13 cellular contexts compared by ENCODE assay signal in genomic region chr2:199468561-199469513, GRCh38. TPM values are rescaled to one million over a fixed set of nuclear protein-coding genes. Genes with fewer than 3 reads are reported as not detected.
A peak's percentile ranks its signal among the peaks of the same experiment; 100 is the strongest.
DNase-seq lines count a peak whose midpoint lies in the region; ATAC-seq and TF ChIP-seq lines count a peak whose summit lies in the region.
"Had no signal": no experiment of that assay in that cellular context is flagged by ENCODE, and none has a peak within 500 bp of the region (broad histone marks: within the 10 kb centered on the region; RNA-seq: fewer than 3 reads in every experiment).

No MANE protein-coding gene starts in this region.

- CTCF ChIA-PET in T-cell (lab: Charles Lee) = interaction anchor here in 1 of 2 donors (0.6 kb wide), 1 partner anchor 1059 kb away, joined by 5 read pairs; no protein-coding TSS in a partner anchor
- CTCF ChIA-PET in CD8-positive, alpha-beta memory T cell (lab: Charles Lee) = interaction anchor here (1.8 kb wide), 1 partner anchor 11 kb away, joined by 4 read pairs; no protein-coding TSS in a partner anchor

- H3K27me3 Mint-ChIP-seq in T-cell = peaks cover 78 to 92% of the 10 kb centered on the region in 2 donors
- peaks cover 81 to 88% of the 10 kb centered on the region in 2 donors for H3K27me3 Mint-ChIP-seq in CD8-positive, alpha-beta memory T cell

- no peaks in the 10 kb centered on the region for H3K79me2 ChIP-seq in fibroblast of lung (ENCODE audit: control insufficient read depth, insufficient read depth, low read length)
- H3K79me2 ChIP-seq in neural cell (replicated peaks; ENCODE audit: insufficient read depth, low read length) = no peaks in the 10 kb centered on the region
- H3K79me2 ChIP-seq: parathyroid adenoma had no signal

- H3K4me2 ChIP-seq in fibroblast of lung (ENCODE audit: extremely low read depth, insufficient read depth, low read length) (peak overlapping the region; percentile 42), neural cell (ENCODE audit: low read length) (no peak overlapping the region)

- no peak for TF ChIP-seq CTCF in fibroblast of lung (conservative IDR thresholded peaks at IDR 0.05 in 1 of 2, IDR thresholded peaks at IDR 0.05 in 1 of 2; ENCODE audit: low read depth in 1 of 2, low read length in 2 of 2)
- TF ChIP-seq CTCF in neural cell (IDR thresholded peaks at IDR 0.05; ENCODE audit: poor library complexity, severe bottlenecking) = no peak
- TF ChIP-seq CTCF in esophagus squamous epithelium (IDR thresholded peaks at IDR 0.05) = no peak

- H3K9ac ChIP-seq in ES-I3 (ENCODE audit: low read depth, low read length) (peak overlapping the region; percentile 63; the same call in 1 of the 2 replicates), fibroblast of lung (ENCODE audit: insufficient read depth, low read length) (no peak overlapping the region), neural cell (ENCODE audit: low read length) (no peak overlapping the region)
- H3K9ac ChIP-seq: parathyroid adenoma had no signal

- TF ChIP-seq POLR2A in esophagus squamous epithelium (IDR thresholded peaks at IDR 0.05) = no peak

- no peak for DNase-seq in T-cell
- DNase-seq in fibroblast of lung (ENCODE audit: low read depth in 2 of 2) = no peak
- DNase-seq in CD8-positive, alpha-beta memory T cell = no peak
- DNase-seq in esophagus squamous epithelium (lab: John Stamatoyannopoulos, UW) = no peak
- DNase-seq in midbrain (lab: John Stamatoyannopoulos, UW) = no peak
- DNase-seq: HCEC 1CT, NCI-H1436, OCI-M1 had no signal

- no peak for TF ChIP-seq RAD21 in neural cell (conservative IDR thresholded peaks at IDR 0.05)

- H3K9me3 ChIP-seq in ES-I3 (ENCODE audit: control insufficient read depth, insufficient read depth, low read length) = no peaks in the 10 kb centered on the region
- H3K9me3 ChIP-seq in fibroblast of lung (ENCODE audit: control insufficient read depth, insufficient read depth, low read depth, low read length) = no peaks in the 10 kb centered on the region
- H3K9me3 ChIP-seq in neural cell (ENCODE audit: low read length) = no peaks in the 10 kb centered on the region
- no peaks in the 10 kb centered on the region for H3K9me3 ChIP-seq in CD8-positive, alpha-beta memory T cell (ENCODE audit: low read length)
- H3K9me3 ChIP-seq in esophagus squamous epithelium = no peaks in the 10 kb centered on the region

- peak overlapping the region in 2 of 3 donors; percentile 37 to 66 for H3K4me3 Mint-ChIP-seq in T-cell
- H3K4me3 Mint-ChIP-seq in CD8-positive, alpha-beta memory T cell = peak overlapping the region in 3 of 7 donors; percentile 37 to 70 (median 39)

- ATAC-seq in T-cell (replicated peaks in 1 of 4) (peak in 3 of 4 experiments; percentile 22 to 42 (median 35)), GM18867 (IDR thresholded peaks at IDR 0.05; ENCODE audit: unreplicated experiment) (no peak)

- POLR2A ChIA-PET in T-cell (lab: Charles Lee) = interaction anchor here in 1 of 2 donors (0.7 kb wide), 1 partner anchor 1519 kb away, joined by 3 read pairs; no protein-coding TSS in a partner anchor
- POLR2A ChIA-PET in CD8-positive, alpha-beta memory T cell (lab: Charles Lee) = no interaction called here

- H3K27me3 ChIP-seq in fibroblast of lung (ENCODE audit: control insufficient read depth, insufficient read depth, low read length) (peaks cover 73% of the 10 kb centered on the region), neural cell (ENCODE audit: insufficient read depth, low read depth, low read length) (peaks cover 98% of the 10 kb centered on the region), esophagus squamous epithelium (peaks cover 31 to 100% (median 61%) of the 10 kb centered on the region in 4 donors)
- H3K27me3 ChIP-seq in CD8-positive, alpha-beta memory T cell (ENCODE audit: insufficient read depth, low read length, poor library complexity, severe bottlenecking) = peaks cover 82% of the 10 kb centered on the region

- H3K4me1 Mint-ChIP-seq in T-cell = peaks cover 31 to 33% (median 32%) of the 10 kb centered on the region in 3 donors
- H3K4me1 Mint-ChIP-seq in CD8-positive, alpha-beta memory T cell = peaks cover 6 to 28% (median 17%) of the 10 kb centered on the region in 3 donors

- no peaks in the 10 kb centered on the region for H3F3A ChIP-seq in neural cell (ENCODE audit: insufficient read depth, low read length, poor library complexity, severe bottlenecking)

- no peak for TF ChIP-seq EP300 in neural cell (conservative IDR thresholded peaks at IDR 0.05; ENCODE audit: poor library complexity, severe bottlenecking)

- H3K27ac ChIP-seq in fibroblast of lung (ENCODE audit: insufficient read depth, low read length) (no peak overlapping the region), neural cell (ENCODE audit: low read length) (no peak overlapping the region), esophagus squamous epithelium (no peak overlapping the region)
- no peak overlapping the region for H3K27ac ChIP-seq in CD8-positive, alpha-beta memory T cell (ENCODE audit: low read depth, low read length)
- H3K27ac ChIP-seq: parathyroid adenoma, VCaP had no signal

- peak overlapping the region in 1 of 2 donors; percentile 43 for H3K27ac Mint-ChIP-seq in T-cell
- peak overlapping the region in 1 of 8 donors; percentile 48 for H3K27ac Mint-ChIP-seq in CD8-positive, alpha-beta memory T cell

- H4K20me1 ChIP-seq in fibroblast of lung (ENCODE audit: control insufficient read depth, extremely low read depth, insufficient read depth, low read length) = no peaks in the 10 kb centered on the region
- no peaks in the 10 kb centered on the region for H4K20me1 ChIP-seq in neural cell (ENCODE audit: insufficient read depth)

- peak overlapping the region in 2 of 4 experiments; percentile 23 to 25 for H3K4me3 ChIP-seq in fibroblast of lung (replicated peaks in 1 of 4; ENCODE audit: control extremely low read depth in 1 of 4, insufficient read depth in 1 of 4, low read depth in 3 of 4, low read length in 4 of 4)
- H3K4me3 ChIP-seq in neural cell (ENCODE audit: low read length) = peak overlapping the region; percentile 30
- H3K4me3 ChIP-seq in CD8-positive, alpha-beta memory T cell (ENCODE audit: low read length) = no peak overlapping the region
- peak overlapping the region in 1 of 4 donors; percentile 33 for H3K4me3 ChIP-seq in esophagus squamous epithelium

- H3K36me3 ChIP-seq in ES-I3 (ENCODE audit: insufficient read depth, low read length) = no peaks in the 10 kb centered on the region
- no peaks in the 10 kb centered on the region for H3K36me3 ChIP-seq in fibroblast of lung (ENCODE audit: control insufficient read depth, insufficient read depth, low read length)
- no peaks in the 10 kb centered on the region for H3K36me3 ChIP-seq in neural cell (ENCODE audit: insufficient read depth, low read length)
- no peaks in the 10 kb centered on the region for H3K36me3 ChIP-seq in CD8-positive, alpha-beta memory T cell (ENCODE audit: insufficient read depth, low read length)
- no peaks in the 10 kb centered on the region for H3K36me3 ChIP-seq in esophagus squamous epithelium

- H3K9me3 Mint-ChIP-seq in T-cell = peaks cover 0 to 6% (median 0%) of the 10 kb centered on the region in 3 donors
- peaks cover 0 to 22% (median 9%) of the 10 kb centered on the region in 5 donors for H3K9me3 Mint-ChIP-seq in CD8-positive, alpha-beta memory T cell

- no peaks in the 10 kb centered on the region for H3K9me2 ChIP-seq in neural cell (ENCODE audit: insufficient read depth, low read length)

- WGBS in esophagus squamous epithelium, 2 donors = 25 to 29% methylated on average over 16 to 21 of the region's 55 CpGs

- intact Hi-C loops in esophagus squamous epithelium (cut with DNase I) = no loop called here

- peaks cover 2% of the 10 kb centered on the region for H3K36me3 Mint-ChIP-seq in T-cell
- H3K36me3 Mint-ChIP-seq in CD8-positive, alpha-beta memory T cell = no peaks in the 10 kb centered on the region

- H3K4me1 ChIP-seq in ES-I3 (ENCODE audit: insufficient read depth, low read length) (peaks cover 3% of the 10 kb centered on the region), fibroblast of lung (ENCODE audit: control insufficient read depth, extremely low read depth, insufficient read depth, low read length) (no peaks in the 10 kb centered on the region), esophagus squamous epithelium (peaks cover 14 to 44% (median 18%) of the 10 kb centered on the region in 3 donors)
- H3K4me1 ChIP-seq in CD8-positive, alpha-beta memory T cell (ENCODE audit: insufficient read depth, low read length) = peaks cover 11% of the 10 kb centered on the region
- H3K4me1 ChIP-seq: parathyroid adenoma had no signal

- H2AFZ ChIP-seq in fibroblast of lung (ENCODE audit: low read length) (no peak overlapping the region), neural cell (ENCODE audit: low read depth, low read length) (no peak overlapping the region)
- H2AFZ ChIP-seq: parathyroid adenoma had no signal

TF ChIP-seq in neural cell, 6 proteins besides CTCF, POLR2A, EP300 and RAD21 (continues in another document):
- TF ChIP-seq POLR2AphosphoS5 (IDR thresholded peaks at IDR 0.05) (no peak), SMC3 (conservative IDR thresholded peaks at IDR 0.05; ENCODE audit: poor library complexity) (no peak), TAF1 (IDR thresholded peaks at IDR 0.05; ENCODE audit: low read depth) (no peak)

RNA-seq across cellular contexts. Expression of gene SATB2, which starts 11.1 kb away (rescaled TPM):
- under 1 TPM; 0.15 to 0.54 (median 0.23) TPM for total RNA-seq in T-cell
- 13.9 and 28.1 TPM in 2 replicates for total RNA-seq in fibroblast of lung
- 3.8 and 7.2 TPM in 2 replicates for polyA plus RNA-seq in fibroblast of lung
- 3.8 and 4.7 TPM in 2 replicates for polyA plus RNA-seq in fibroblast of lung (2012)
- 32.8 and 45.0 TPM in 2 replicates for polyA minus RNA-seq in fibroblast of lung (ENCODE audit: low replicate concordance)
- polyA plus RNA-seq in neural cell = 0.21 TPM in 1 of 2 replicates, not detected in the other
- polyA minus RNA-seq in neural cell = 0.49 and 0.81 TPM in 2 replicates
- total RNA-seq in CD8-positive, alpha-beta memory T cell = under 1 TPM; 0.09 to 0.13 TPM
- not detected for polyA plus RNA-seq in CD8-positive, alpha-beta memory T cell
- total RNA-seq in esophagus squamous epithelium = 1 to 10 TPM in 1 of 4 donors, under 1 TPM in 3; 0.87 to 1.1 (median 0.92) TPM
